Comparison of ENCODE assay signal across 8 cellular contexts in genomic region chr10:27153855-27154198, GRCh38. TPM values are rescaled to one million over a fixed set of nuclear protein-coding genes. Genes with fewer than 3 reads are reported as not detected.
DNase-seq lines count a peak whose midpoint lies in the region; ATAC-seq and TF ChIP-seq lines count a peak whose summit lies in the region.

No MANE protein-coding gene starts in this region.

- H3K27me3 ChIP-seq in dorsolateral prefrontal cortex (no peaks in the 10 kb centered on the region), transverse colon (no peaks in the 10 kb centered on the region)

- peaks cover 56% of the 10 kb centered on the region for H3K36me3 ChIP-seq in OCI-LY7 (ENCODE audit: insufficient read depth, low read length)
- H3K36me3 ChIP-seq in transverse colon: peaks cover 0 to 6% (median 1%) of the 10 kb centered on the region in 4 donors

- TF ChIP-seq CTCF in OCI-LY7 (conservative IDR thresholded peaks at IDR 0.05; ENCODE audit: low read length): no peak
- TF ChIP-seq CTCF in dorsolateral prefrontal cortex (IDR thresholded peaks at IDR 0.05 in 54 of 56, conservative IDR thresholded peaks at IDR 0.05 in 2 of 56; ENCODE audit: low read depth in 1 of 56, partially characterized antibody in 56 of 56): no peak
- no peak for TF ChIP-seq CTCF in transverse colon (IDR thresholded peaks at IDR 0.05)

- H3K4me2 ChIP-seq in OCI-LY7 (ENCODE audit: low read length): peak overlapping the region; percentile 96

- POLR2A ChIA-PET in activated CD4-positive, alpha-beta T cell treated with anti-CD3 and anti-CD28 coated beads for 36 hours (lab: Charles Lee): interaction anchor here (0.6 to 2.2 kb wide), 11 partner anchors 10 to 1181 kb away, joined by 3 to 23 read pairs (median 5); partner anchors contain the start of genes ACBD5, ANKRD26 and RAB18
- POLR2A ChIA-PET in OCI-LY7 (lab: Charles Lee): interaction anchor here (0.6 to 1.6 kb wide), 9 partner anchors 13 to 389 kb away, joined by 3 to 5 read pairs (median 3); no protein-coding TSS in a partner anchor

- H3K27ac ChIP-seq in OCI-LY7 (ENCODE audit: low read depth, low read length, poor library complexity, severe bottlenecking) (peak overlapping the region; percentile 96), dorsolateral prefrontal cortex (peak overlapping the region in 58 of 59 donors; percentile 59 to 100 (median 98)), transverse colon (peak overlapping the region; percentile 95 to 100 (median 99))

- peaks cover 59% of the 10 kb centered on the region for H3K36me3 Mint-ChIP-seq in activated CD4-positive, alpha-beta T cell treated with anti-CD3 and anti-CD28 coated beads for 36 hours (ENCODE audit: low read depth)

- no peaks in the 10 kb centered on the region for H3K27me3 Mint-ChIP-seq in activated CD4-positive, alpha-beta T cell treated with anti-CD3 and anti-CD28 coated beads for 36 hours

- H3K79me2 ChIP-seq in OCI-LY7 (ENCODE audit: insufficient read depth, low read depth, low read length): peaks cover 95% of the 10 kb centered on the region

- CTCF ChIA-PET in activated CD4-positive, alpha-beta T cell treated with anti-CD3 and anti-CD28 coated beads for 36 hours (lab: Charles Lee): interaction anchor here (1.0 to 2.3 kb wide), 8 partner anchors 8 to 293 kb away, joined by 3 to 10 read pairs (median 5); partner anchors contain the start of gene ABI1
- CTCF ChIA-PET in OCI-LY7 (lab: Charles Lee; ENCODE audit: unreplicated experiment): no interaction called here

- H3K9me3 ChIP-seq in OCI-LY7 (ENCODE audit: low read length): no peaks in the 10 kb centered on the region
- no peaks in the 10 kb centered on the region for H3K9me3 ChIP-seq in transverse colon

- WGBS in transverse colon (ENCODE audit: low coverage in 1 of 2), 2 donors: 0% methylated on average over 3 to 19 of the region's 19 CpGs

- peak; percentile 9 for ATAC-seq in activated CD4-positive, alpha-beta T cell treated with anti-CD3 and anti-CD28 coated beads for 36 hours
- ATAC-seq in HG02571 (IDR thresholded peaks at IDR 0.05; ENCODE audit: unreplicated experiment): peak; percentile 5

- peak overlapping the region; percentile 94 for H3K4me3 Mint-ChIP-seq in activated CD4-positive, alpha-beta T cell treated with anti-CD3 and anti-CD28 coated beads for 36 hours

- no peaks in the 10 kb centered on the region for H3K9me2 ChIP-seq in OCI-LY7 (ENCODE audit: insufficient read depth, low read length)

- in situ Hi-C loops in transverse colon (cut with MboI; ENCODE audit: low pct_ligation_motif_present in 1 of 4, low pct_unique_long_range_greater_than_20kb in 1 of 4, low sequenced_read_pairs in 3 of 4): no loop called here

- H3K4me1 ChIP-seq in OCI-LY7 (ENCODE audit: insufficient read depth, low read length, poor library complexity, severe bottlenecking): peaks cover 34% of the 10 kb centered on the region
- peaks cover 16 to 42% (median 18%) of the 10 kb centered on the region in 4 donors for H3K4me1 ChIP-seq in transverse colon

- peak overlapping the region; percentile 71 for H2AFZ ChIP-seq in OCI-LY7 (ENCODE audit: low read length)

- peak; percentile 51 for DNase-seq in activated CD4-positive, alpha-beta T cell treated with anti-CD3 and anti-CD28 coated beads for 36 hours
- no peak for DNase-seq in activated CD4-positive, alpha-beta T cell treated with anti-CD3 and anti-CD28 coated beads for 1 hour
- DNase-seq in OCI-LY7 (ENCODE audit: low spot score) (peak; percentile 30), dorsolateral prefrontal cortex (peak in 4 of 10 donors; percentile 8 to 44 (median 30)), midbrain (lab: John Stamatoyannopoulos, UW) (peak; percentile 48), transverse colon (no peak), NCI-H1092 treated with DMSO at 0.1 percent for 48 hours (lab: John Stamatoyannopoulos, UW) (no peak)

- intact Hi-C loops in activated CD4-positive, alpha-beta T cell treated with anti-CD3 and anti-CD28 coated beads for 36 hours (cut with DNase I, micrococcal nuclease): loop anchor here (1.0 to 10.0 kb wide), 10 partner anchors 54 to 1379 kb away; partner anchors contain the start of genes ANKRD26 (in 1 of the 2), PDSS1 (in 1 of the 2), RAB18 (in 1 of the 2) and WAC (in 1 of the 2)
- intact Hi-C loops in OCI-LY7 (cut with micrococcal nuclease; ENCODE audit: unreplicated experiment) (loop anchor here (5.0 to 10.0 kb wide), 3 partner anchors 52 to 459 kb away; partner anchors contain the start of genes ABI1, ANKRD26 and PDSS1), dorsolateral prefrontal cortex (cut with DNase I) (loop anchor here (1.0 to 10.0 kb wide), 5 partner anchors 52 to 289 kb away; partner anchors contain the start of genes ANKRD26 (in 2 of the 2), ABI1 (in 1 of the 2) and ACBD5 (in 1 of the 2)), transverse colon (cut with DNase I; ENCODE audit: low total_unique reads) (no loop called here)

- no peaks in the 10 kb centered on the region for H3K9me3 Mint-ChIP-seq in activated CD4-positive, alpha-beta T cell treated with anti-CD3 and anti-CD28 coated beads for 36 hours (ENCODE audit: low read depth)

- H3K4me3 ChIP-seq in OCI-LY7 (ENCODE audit: low read depth, low read length, poor library complexity, severe bottlenecking): peak overlapping the region; percentile 96
- H3K4me3 ChIP-seq in dorsolateral prefrontal cortex: peak overlapping the region; percentile 69 to 100 (median 96)
- peak overlapping the region; percentile 64 to 95 (median 81) for H3K4me3 ChIP-seq in transverse colon

- no peak for TF ChIP-seq POLR2A in transverse colon (IDR thresholded peaks at IDR 0.05)

- peaks cover 26% of the 10 kb centered on the region for H4K20me1 ChIP-seq in OCI-LY7 (ENCODE audit: insufficient read depth, low read length)

- TF ChIP-seq EP300 in transverse colon (IDR thresholded peaks at IDR 0.05; ENCODE audit: low read depth): no peak

- peaks cover 42% of the 10 kb centered on the region for H3K4me1 Mint-ChIP-seq in activated CD4-positive, alpha-beta T cell treated with anti-CD3 and anti-CD28 coated beads for 36 hours

- TSS peak; percentile 82 for BruUV-seq in OCI-LY7 (replicated peaks; lab: Mats Ljungman, UMichigan)

- peak overlapping the region; percentile 99 for H3K27ac Mint-ChIP-seq in activated CD4-positive, alpha-beta T cell treated with anti-CD3 and anti-CD28 coated beads for 36 hours

RNA-seq across cellular contexts. Expression of gene YME1L1, which starts 0.4 kb away (rescaled TPM):
- 100 to 1,000 TPM; 127 to 139 TPM for total RNA-seq in activated CD4-positive, alpha-beta T cell treated with anti-CD3 and anti-CD28 coated beads for 36 hours
- total RNA-seq in OCI-LY7 (2014; rRNA removed; shearing (Covaris generic)): 59.7 and 62.3 TPM in 2 replicates
- total RNA-seq in OCI-LY7 (2022) (113 and 115 TPM in 2 replicates), dorsolateral prefrontal cortex (10 to 100 TPM; 44.5 to 83.7 (median 68.8) TPM), transverse colon (10 to 100 TPM; 19.5 to 66.6 (median 48.0) TPM)

RNA-seq across cellular contexts. Expression of gene MASTL, which starts 1.3 kb away (rescaled TPM):
- 10 to 100 TPM; 42.1 to 55.3 TPM for total RNA-seq in activated CD4-positive, alpha-beta T cell treated with anti-CD3 and anti-CD28 coated beads for 36 hours
- 42.2 and 44.0 TPM in 2 replicates for total RNA-seq in OCI-LY7 (2014; rRNA removed; shearing (Covaris generic))
- 40.1 and 48.7 TPM in 2 replicates for total RNA-seq in OCI-LY7 (2022)
- 1 to 10 TPM; 2.5 to 7.8 (median 5.4) TPM for total RNA-seq in dorsolateral prefrontal cortex
- total RNA-seq in transverse colon: 1 to 10 TPM; 1.6 to 7.6 (median 6.0) TPM

RNA-seq across cellular contexts. Expression of gene ANKRD26, which starts 53.5 kb away (rescaled TPM):
- 10 to 100 TPM; 10.2 to 13.2 TPM for total RNA-seq in activated CD4-positive, alpha-beta T cell treated with anti-CD3 and anti-CD28 coated beads for 36 hours
- total RNA-seq in OCI-LY7 (2014; rRNA removed; shearing (Covaris generic)): 8.6 and 9.1 TPM in 2 replicates
- total RNA-seq in OCI-LY7 (2022): 13.8 and 17.6 TPM in 2 replicates
- 10 to 100 TPM; 18.9 to 64.2 (median 34.3) TPM for total RNA-seq in dorsolateral prefrontal cortex
- total RNA-seq in transverse colon: 10 to 100 TPM in 3 of 4 donors, 1 to 10 TPM in 1; 5.9 to 46.0 (median 21.8) TPM

Comparison
In these comparisons a context has a peak if more than half of its experiments do, and no peak if none do; other contexts are left out.
1. DNase-seq: peak in activated CD4-positive, alpha-beta T cell treated with anti-CD3 and anti-CD28 coated beads for 36 hours (single experiment), OCI-LY7 (single experiment) and midbrain (single experiment); none in activated CD4-positive, alpha-beta T cell treated with anti-CD3 and anti-CD28 coated beads for 1 hour (single experiment), transverse colon (single experiment) and NCI-H1092 treated with DMSO at 0.1 percent for 48 hours (single experiment).
2. RNA of gene MASTL, which starts 1.3 kb away (total RNA-seq): 42.1 to 55.3 TPM in activated CD4-positive, alpha-beta T cell treated with anti-CD3 and anti-CD28 coated beads for 36 hours and 40.1 to 48.7 TPM in OCI-LY7; 1.6 to 7.6 TPM in transverse colon and 2.5 to 7.8 TPM in dorsolateral prefrontal cortex; every median in the first group is over 4 times any median in the second.
3. Peak in every context shown above with its lines, with median percentiles within 50 percentile points of each other: H3K27ac ChIP-seq and H3K4me3 ChIP-seq.